ENCODE assay signal across 16 cellular contexts in genomic region chr5:34900660-34901059, GRCh38. TPM values are rescaled to one million over a fixed set of nuclear protein-coding genes. Genes with fewer than 3 reads are reported as not detected.
DNase-seq lines count a peak whose midpoint lies in the region; TF ChIP-seq lines count a peak whose summit lies in the region.
"Had no signal": no experiment of that assay in that cellular context is flagged by ENCODE, and none has a peak within 500 bp of the region (broad histone marks: within the 10 kb centered on the region; RNA-seq: fewer than 3 reads in every experiment).

No MANE protein-coding gene starts in this region.

- no peaks in the 10 kb centered on the region for H3K9me3 Mint-ChIP-seq in activated naive CD8-positive, alpha-beta T cell treated with anti-CD3 and anti-CD28 coated beads for 36 hours
- H3K9me3 Mint-ChIP-seq: CD14-positive monocyte; CD4-positive, alpha-beta memory T cell; HFFc6; IgD-negative memory B cell had no signal

- CTCF ChIA-PET in HEK293T (lab: Yijun Ruan, JAX) = interaction anchor here (0.8 to 2.1 kb wide), 2 partner anchors 376 to 414 kb away, joined by 4 to 5 read pairs; no protein-coding TSS in a partner anchor

- H3K4me3 Mint-ChIP-seq in activated naive CD8-positive, alpha-beta T cell treated with anti-CD3 and anti-CD28 coated beads for 36 hours = no peak overlapping the region
- H3K4me3 Mint-ChIP-seq: CD14-positive monocyte; CD4-positive, alpha-beta memory T cell; HFFc6; IgD-negative memory B cell had no signal

- H3K27ac Mint-ChIP-seq in activated naive CD8-positive, alpha-beta T cell treated with anti-CD3 and anti-CD28 coated beads for 36 hours = no peak overlapping the region
- H3K27ac Mint-ChIP-seq: CD4-positive, alpha-beta memory T cell; HFFc6; IgD-negative memory B cell had no signal

- DNase-seq in NCI-H2107 treated with DMSO at 0.1 percent for 48 hours (lab: John Stamatoyannopoulos, UW; ENCODE audit: unreplicated experiment) = peak; percentile 30
- no peak for DNase-seq in NCI-H2107 (lab: John Stamatoyannopoulos, UW)
- DNase-seq in DMS79 treated with DMSO at 0.1 percent for 48 hours (lab: John Stamatoyannopoulos, UW) = peak; percentile 93
- peak; percentile 37 for DNase-seq in NCI-H187 treated with DMSO at 0.1 percent for 48 hours (lab: John Stamatoyannopoulos, UW)
- peak; percentile 74 for DNase-seq in NCI-H2227 treated with DMSO at 0.1 percent for 48 hours (lab: John Stamatoyannopoulos, UW)
- no peak for DNase-seq in mucosa of gallbladder (ENCODE audit: low spot score)
- DNase-seq in activated naive CD8-positive, alpha-beta T cell treated with anti-CD3 and anti-CD28 coated beads for 36 hours = no peak
- DNase-seq in HEK293T (ENCODE audit: extremely low spot score) = no peak
- DNase-seq: 8988T; CD4-positive, alpha-beta memory T cell; DMS153; DND-41; EL; HFFc6 had no signal

- POLR2A ChIA-PET in HEK293T (lab: Yijun Ruan, JAX) = interaction anchor here (5.2 kb wide), 1 partner anchor 14 kb away, joined by 32 read pairs; the partner anchor contains the start of genes BRIX1 and RAD1

- no peaks in the 10 kb centered on the region for H3K4me1 Mint-ChIP-seq in activated naive CD8-positive, alpha-beta T cell treated with anti-CD3 and anti-CD28 coated beads for 36 hours
- H3K4me1 Mint-ChIP-seq: CD4-positive, alpha-beta memory T cell; IgD-negative memory B cell had no signal

- no peaks in the 10 kb centered on the region for H3K27me3 Mint-ChIP-seq in activated naive CD8-positive, alpha-beta T cell treated with anti-CD3 and anti-CD28 coated beads for 36 hours
- H3K27me3 Mint-ChIP-seq: CD4-positive, alpha-beta memory T cell; IgD-negative memory B cell had no signal

- peaks cover 15% of the 10 kb centered on the region for H3K36me3 Mint-ChIP-seq in activated naive CD8-positive, alpha-beta T cell treated with anti-CD3 and anti-CD28 coated beads for 36 hours
- H3K36me3 Mint-ChIP-seq: IgD-negative memory B cell had no signal

TF ChIP-seq in HEK293T, 16 proteins besides CTCF, POLR2A, EP300 and RAD21:
- no peak for TF ChIP-seq L3MBTL2 (conservative IDR thresholded peaks at IDR 0.05)
- no peak for TF ChIP-seq CTBP1 (IDR thresholded peaks at IDR 0.05; ENCODE audit: borderline replicate concordance)
- no peak for TF ChIP-seq NFRKB (IDR thresholded peaks at IDR 0.05)
- no peak for TF ChIP-seq HDGF (IDR thresholded peaks at IDR 0.05; ENCODE audit: borderline replicate concordance)
- TF ChIP-seq TARDBP (IDR thresholded peaks at IDR 0.05) = no peak
- no peak for TF ChIP-seq FOXM1 (IDR thresholded peaks at IDR 0.05; ENCODE audit: borderline replicate concordance)
- TF ChIP-seq SP1 (IDR thresholded peaks at IDR 0.05) = no peak
- no peak for TF ChIP-seq FOXA1 (IDR thresholded peaks at IDR 0.05)
- TF ChIP-seq ZNF384 (IDR thresholded peaks at IDR 0.05) = no peak
- TF ChIP-seq ARNT (IDR thresholded peaks at IDR 0.05) = no peak
- TF ChIP-seq SUZ12 (IDR thresholded peaks at IDR 0.05) = no peak
- no peak for TF ChIP-seq LEF1 (IDR thresholded peaks at IDR 0.05; ENCODE audit: borderline replicate concordance)
- TF ChIP-seq PKNOX1 (IDR thresholded peaks at IDR 0.05) = no peak
- TF ChIP-seq BHLHE40 (IDR thresholded peaks at IDR 0.05; ENCODE audit: borderline replicate concordance) = no peak
- no peak for TF ChIP-seq ELF4 (IDR thresholded peaks at IDR 0.05)
- no peak for TF ChIP-seq FOXK2 (IDR thresholded peaks at IDR 0.05)
TF ChIP-seq in HEK293T: peak in this region for 0.

RNA-seq across cellular contexts. Expression of gene RAD1, which starts 14.6 kb away (rescaled TPM):
- total RNA-seq in mucosa of gallbladder = 16.9 TPM
- 10 to 100 TPM; 54.8 to 55.8 TPM for total RNA-seq in activated naive CD8-positive, alpha-beta T cell treated with anti-CD3 and anti-CD28 coated beads for 36 hours

RNA-seq across cellular contexts. Expression of gene BRIX1, which starts 14.9 kb away (rescaled TPM):
- 11.6 TPM for total RNA-seq in mucosa of gallbladder
- 100 to 1,000 TPM; 115 to 118 TPM for total RNA-seq in activated naive CD8-positive, alpha-beta T cell treated with anti-CD3 and anti-CD28 coated beads for 36 hours

RNA-seq across cellular contexts. Expression of gene DNAJC21, which starts 28.7 kb away (rescaled TPM):
- total RNA-seq in mucosa of gallbladder = 47.0 TPM
- total RNA-seq in activated naive CD8-positive, alpha-beta T cell treated with anti-CD3 and anti-CD28 coated beads for 36 hours = 10 to 100 TPM; 51.4 to 52.4 TPM

Comparison
In these comparisons a context has a peak if more than half of its experiments do, and no peak if none do; other contexts are left out.
1. DNase-seq: peak in NCI-H2107 treated with DMSO at 0.1 percent for 48 hours (single experiment), DMS79 treated with DMSO at 0.1 percent for 48 hours (single experiment), NCI-H187 treated with DMSO at 0.1 percent for 48 hours (single experiment) and NCI-H2227 treated with DMSO at 0.1 percent for 48 hours (single experiment); none in NCI-H2107 (single experiment), mucosa of gallbladder (single experiment), activated naive CD8-positive, alpha-beta T cell treated with anti-CD3 and anti-CD28 coated beads for 36 hours (single experiment) and HEK293T (single experiment).